In the genomic region with DNA sequence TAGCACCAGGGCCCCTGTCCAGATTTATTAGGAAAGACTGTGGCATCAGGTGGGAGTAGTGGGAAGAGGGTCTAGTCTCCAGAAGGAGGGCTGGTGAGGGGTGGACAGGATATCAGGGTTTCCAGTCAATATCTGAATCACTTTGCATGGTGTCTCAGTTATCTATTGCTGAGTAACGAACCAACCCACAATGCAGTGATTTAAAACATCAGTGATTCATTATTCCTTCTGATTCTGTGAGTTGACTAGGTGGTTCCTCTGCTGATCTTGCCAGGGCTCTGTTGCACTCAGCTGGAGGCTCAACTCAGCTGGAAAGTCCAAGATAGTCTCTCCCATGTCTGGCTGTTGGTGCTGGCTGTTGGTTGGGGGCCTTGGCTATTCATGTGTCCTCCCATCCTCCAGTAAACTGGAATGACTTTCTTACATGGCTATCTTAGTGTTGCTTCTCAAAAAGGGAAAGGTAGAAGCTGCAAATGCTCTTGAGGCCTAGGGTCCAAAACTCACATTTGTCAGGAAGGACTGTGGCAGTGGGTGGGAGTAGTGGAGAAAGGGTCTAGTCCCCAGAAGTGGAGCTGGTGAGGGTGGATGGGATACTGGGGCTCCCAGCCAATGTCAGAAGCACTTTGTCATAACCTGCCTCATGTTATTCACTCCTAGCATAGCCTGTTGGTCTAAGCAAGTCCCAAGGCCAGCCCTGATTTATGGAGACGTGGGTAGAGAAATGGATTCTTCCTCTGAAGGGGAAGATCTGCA, we compare ENCODE assay signal across 17 cellular contexts. TPM values are rescaled to one million over a fixed set of nuclear protein-coding genes. Genes with fewer than 3 reads are reported as not detected.
DNase-seq lines count a peak whose midpoint lies in the region; ATAC-seq, FAIRE-seq and TF ChIP-seq lines count a peak whose summit lies in the region.
"Had no signal": no experiment of that assay in that cellular context is flagged by ENCODE, and none has a peak within 500 bp of the region (broad histone marks: within the 10 kb centered on the region; RNA-seq: fewer than 3 reads in every experiment).

No MANE protein-coding gene starts in this region.

- no peak for ATAC-seq in T-helper 17 cell
- ATAC-seq in K562 = no peak
- ATAC-seq in SK-N-SH treated with all-trans-retinoic acid at 6 μM for 48 hours = no peak
- no peak for ATAC-seq in GM19467 (IDR thresholded peaks at IDR 0.05; ENCODE audit: unreplicated experiment)
- ATAC-seq: A549, HCT116 had no signal

- BruUV-seq in mammary epithelial cell (replicated peaks; lab: Mats Ljungman, UMichigan) (no TSS peak), K562 (replicated peaks; lab: Mats Ljungman, UMichigan) (no TSS peak)

- TF ChIP-seq CTCF in mammary epithelial cell (conservative IDR thresholded peaks at IDR 0.05 in 1 of 2, IDR thresholded peaks at IDR 0.05 in 1 of 2; ENCODE audit: extremely low read depth in 1 of 2, insufficient read depth in 1 of 2, low read depth in 1 of 2, low read length in 2 of 2) (no peak), breast epithelium (IDR thresholded peaks at IDR 0.05) (no peak), K562 (IDR thresholded peaks at IDR 0.05 in 2 of 3, conservative IDR thresholded peaks at IDR 0.05 in 1 of 3; ENCODE audit: insufficient read depth in 2 of 3, low read depth in 1 of 3, low read length in 3 of 3) (no peak)

- H3K4me3 ChIP-seq in mammary epithelial cell (replicated peaks in 1 of 3; ENCODE audit: insufficient read depth in 1 of 3, low read depth in 2 of 3, low read length in 3 of 3) = no peak overlapping the region
- no peak overlapping the region for H3K4me3 ChIP-seq in breast epithelium
- no peak overlapping the region for H3K4me3 ChIP-seq in K562
- H3K4me3 ChIP-seq: A549, GM23248 had no signal

- DNase-seq in mammary epithelial cell (peak; percentile 39), breast epithelium (ENCODE audit: low spot score in 2 of 2) (no peak), T-helper 17 cell (no peak), K562 (ENCODE audit: extremely low read depth in 1 of 4, low spot score in 3 of 4) (no peak), islet precursor cell (peak; percentile 13), DMS114 treated with DMSO at 0.1 percent for 48 hours (lab: John Stamatoyannopoulos, UW; ENCODE audit: unreplicated experiment) (no peak)
- DNase-seq: CD4-positive, CD25-positive, alpha-beta regulatory T cell; GM23248; IMR-90 had no signal

- no peaks in the 10 kb centered on the region for H3K79me2 ChIP-seq in mammary epithelial cell (ENCODE audit: insufficient read depth, low read length)
- H3K79me2 ChIP-seq in K562 (ENCODE audit: control insufficient read depth, insufficient read depth, low read length) = no peaks in the 10 kb centered on the region

- 75% methylated on average over 2 of the region's 2 CpGs for WGBS in mammary epithelial cell (ENCODE audit: low coverage, missing lambda C conversion rate)
- 0% methylated on average over 2 of the region's 2 CpGs for WGBS in K562 (ENCODE audit: insufficient coverage, low coverage, missing lambda C conversion rate)

- peaks cover 47% of the 10 kb centered on the region for H3K27me3 Mint-ChIP-seq in T-helper 17 cell

- H3K36me3 Mint-ChIP-seq in T-helper 17 cell (ENCODE audit: low read depth) = peaks cover 8% of the 10 kb centered on the region
- H3K36me3 Mint-ChIP-seq: CD4-positive, CD25-positive, alpha-beta regulatory T cell had no signal

- H3K36me3 ChIP-seq in mammary epithelial cell (ENCODE audit: insufficient read depth, low read length) = no peaks in the 10 kb centered on the region
- H3K36me3 ChIP-seq in breast epithelium = no peaks in the 10 kb centered on the region
- H3K36me3 ChIP-seq in K562 (ENCODE audit: control insufficient read depth, insufficient read depth, low read length) = no peaks in the 10 kb centered on the region

- H4K20me1 ChIP-seq in mammary epithelial cell (ENCODE audit: insufficient read depth, low read length) = no peaks in the 10 kb centered on the region
- no peaks in the 10 kb centered on the region; the same call in 1 of the 2 replicates for H4K20me1 ChIP-seq in K562 (replicated peaks; ENCODE audit: control insufficient read depth, insufficient read depth, low read length)

- H3K27me3 ChIP-seq in mammary epithelial cell (ENCODE audit: insufficient read depth, low read length) = no peaks in the 10 kb centered on the region
- H3K27me3 ChIP-seq in breast epithelium = peaks cover 0 to 5% of the 10 kb centered on the region in 2 donors
- H3K27me3 ChIP-seq in K562 (ENCODE audit: control insufficient read depth in 2 of 2, insufficient read depth in 2 of 2, low read length in 2 of 2) = peaks cover 0 to 5% of the 10 kb centered on the region in 2 experiments; a peak in 3 of 5 replicates

- no peaks in the 10 kb centered on the region for H3K9me3 ChIP-seq in mammary epithelial cell (replicated peaks; ENCODE audit: insufficient read depth, low read length)
- no peaks in the 10 kb centered on the region for H3K9me3 ChIP-seq in breast epithelium
- no peaks in the 10 kb centered on the region for H3K9me3 ChIP-seq in T-helper 17 cell (ENCODE audit: control insufficient read depth, low read length, poor library complexity, severe bottlenecking)
- H3K9me3 ChIP-seq in K562 (replicated peaks; ENCODE audit: control insufficient read depth, insufficient read depth, low read depth, low read length) = no peaks in the 10 kb centered on the region
- H3K9me3 ChIP-seq: A549 had no signal

- no peaks in the 10 kb centered on the region for H3K9me1 ChIP-seq in K562 (ENCODE audit: control insufficient read depth, insufficient read depth, low read length)

- H3K4me1 ChIP-seq in mammary epithelial cell (ENCODE audit: insufficient read depth, low read length) = peaks cover 56% of the 10 kb centered on the region
- no peaks in the 10 kb centered on the region for H3K4me1 ChIP-seq in breast epithelium
- no peaks in the 10 kb centered on the region for H3K4me1 ChIP-seq in K562 (replicated peaks in 1 of 2; ENCODE audit: control insufficient read depth in 2 of 2, insufficient read depth in 2 of 2, low read length in 2 of 2)

- no peak overlapping the region for H3K4me3 Mint-ChIP-seq in T-helper 17 cell
- H3K4me3 Mint-ChIP-seq: CD4-positive, CD25-positive, alpha-beta regulatory T cell had no signal

- H2AFZ ChIP-seq in mammary epithelial cell (ENCODE audit: low read depth, low read length) (no peak overlapping the region), K562 (ENCODE audit: low read depth, low read length) (no peak overlapping the region)
- H2AFZ ChIP-seq: GM23248 had no signal

- in situ Hi-C loops in mammary epithelial cell (cut with MboI; ENCODE audit: low sequenced_read_pairs in 2 of 2) = loop anchor here in 1 of 2 donors (5.0 to 10.0 kb wide), 2 partner anchors 53 to 116 kb away; no protein-coding TSS in a partner anchor
- in situ Hi-C loops in K562 (cut with MboI) = no loop called here

- no peak for FAIRE-seq in K562 (lab: Jason Lieb, UNC)
- FAIRE-seq: A549, H54 had no signal

- H3K4me2 ChIP-seq in mammary epithelial cell (ENCODE audit: insufficient read depth, low read depth, low read length) = no peak overlapping the region
- H3K4me2 ChIP-seq in K562 (ENCODE audit: insufficient read depth, low read length) = no peak overlapping the region
- H3K4me2 ChIP-seq: A549 had no signal

- peaks cover 5% of the 10 kb centered on the region for H3K4me1 Mint-ChIP-seq in T-helper 17 cell
- H3K4me1 Mint-ChIP-seq: CD4-positive, CD25-positive, alpha-beta regulatory T cell had no signal

- H3K27ac ChIP-seq in mammary epithelial cell (ENCODE audit: insufficient read depth, low read depth, low read length) (no peak overlapping the region), breast epithelium (no peak overlapping the region), K562 (ENCODE audit: extremely low read depth, low read depth, low read length) (no peak overlapping the region)
- H3K27ac ChIP-seq: A549, GM23248 had no signal

- dilution Hi-C loops in mammary epithelial cell (cut with HindIII; ENCODE audit: low sequenced_read_pairs) = no loop called here

- TF ChIP-seq RAD21 in K562 (CRISPR knock-in tag; conservative IDR thresholded peaks at IDR 0.05 in 1 of 2, IDR thresholded peaks at IDR 0.05 in 1 of 2) = no peak

- H3K9ac ChIP-seq in mammary epithelial cell (ENCODE audit: insufficient read depth, low read length) = no peak overlapping the region
- no peak overlapping the region for H3K9ac ChIP-seq in K562 (ENCODE audit: insufficient read depth in 1 of 2, low read depth in 2 of 2, low read length in 2 of 2)
- H3K9ac ChIP-seq: GM23248 had no signal

- TF ChIP-seq EP300 in K562 (IDR thresholded peaks at IDR 0.05; ENCODE audit: low read length) = no peak

- TF ChIP-seq POLR2A in breast epithelium (IDR thresholded peaks at IDR 0.05) = no peak
- no peak for TF ChIP-seq POLR2A in K562 (conservative IDR thresholded peaks at IDR 0.05)

- intact Hi-C loops in mammary epithelial cell (cut with micrococcal nuclease) = loop anchor here (5.0 kb wide), 1 partner anchor 311 kb away; no protein-coding TSS in a partner anchor
- intact Hi-C loops in breast epithelium (cut with DNase I; ENCODE audit: low total_unique reads) = no loop called here
- intact Hi-C loops in K562 (cut with micrococcal nuclease) = loop anchor here (2.0 to 10.0 kb wide), 4 partner anchors 55 to 311 kb away; no protein-coding TSS in a partner anchor

- CTCF ChIA-PET in mammary epithelial cell (lab: Charles Lee; ENCODE audit: low non-redundant PET) = no interaction called here
- CTCF ChIA-PET in K562 (lab: Yijun Ruan, JAX; ENCODE audit: low intra/inter-chr PET ratio) = no interaction called here

- H3K27ac Mint-ChIP-seq in T-helper 17 cell = peak overlapping the region; percentile 34

- POLR2A ChIA-PET in K562 (lab: Yijun Ruan, JAX) = interaction anchor here (1.2 to 1.8 kb wide), 2 partner anchors 7 to 11 kb away, joined by 3 to 11 read pairs; no protein-coding TSS in a partner anchor

RNA-seq across cellular contexts. Expression of gene IL1F10, which starts 13.9 kb away (rescaled TPM):
- total RNA-seq in mammary epithelial cell = not detected
- polyA plus RNA-seq in mammary epithelial cell = 0.09 TPM
- polyA minus RNA-seq in mammary epithelial cell = not detected
- not detected for total RNA-seq in breast epithelium
- total RNA-seq in T-helper 17 cell = not detected
- not detected in 2 replicates for total RNA-seq in K562 (2011; cell fraction: chromatin; rRNA removed; ENCODE audit: low replicate concordance)
- total RNA-seq in K562 (2011; cell fraction: nucleolus; rRNA removed) = not detected in 2 replicates
- total RNA-seq in K562 (2011; cell fraction: nucleoplasm; rRNA removed) = not detected in 2 replicates
- total RNA-seq in K562 (2014; rRNA removed) = not detected in 2 replicates
- total RNA-seq in K562 (2014; rRNA removed; fragmentation: Illumina TruSeq; extraction: Trizol) = not detected in 2 replicates
- total RNA-seq in K562 (2015; rRNA removed; fragmentation: Illumina TruSeq; extraction: Trizol) = not detected in 2 replicates
- total RNA-seq in K562 (2021) = not detected in 2 replicates
- not detected in 2 replicates for polyA plus RNA-seq in K562 (2011; rRNA removed)
- polyA plus RNA-seq in K562 (2011; cell fraction: cytosol; rRNA removed) = not detected in 2 replicates
- not detected in 2 replicates for polyA plus RNA-seq in K562 (2011; cell fraction: nucleus; rRNA removed)
- polyA plus RNA-seq in K562 (2012) = not detected in 2 replicates
- not detected in 2 replicates for polyA plus RNA-seq in K562 (2014; fragmentation: Illumina TruSeq; extraction: Trizol)
- not detected for polyA plus RNA-seq in K562 (2014; fragmentation: Nextera tagmentation; extraction: Ambion mirVana)
- not detected in 2 replicates for polyA plus RNA-seq in K562 (2014; rRNA removed)
- not detected in 2 replicates for polyA minus RNA-seq in K562 (2011; rRNA and poly(A)+ RNA removed)
- not detected in 2 replicates for polyA minus RNA-seq in K562 (2011; cell fraction: cytosol; rRNA and poly(A)+ RNA removed)
- not detected in 2 replicates for polyA minus RNA-seq in K562 (2011; cell fraction: nucleus; rRNA and poly(A)+ RNA removed)
- total RNA-seq: CD4-positive, CD25-positive, alpha-beta regulatory T cell; Daoy; GM23248; IMR-90 had no signal
- polyA plus RNA-seq: A549; AG04450; BJ; CD4-positive, CD25-positive, alpha-beta regulatory T cell; GM23248; IMR-90 had no signal

RNA-seq across cellular contexts. Expression of gene IL36RN, which starts 22.6 kb away (rescaled TPM):
- 1 to 10 TPM in 1 of 2 donors, under 1 TPM in 1; 0.67 to 1.3 TPM for total RNA-seq in mammary epithelial cell
- 0.46 TPM for polyA plus RNA-seq in mammary epithelial cell
- polyA minus RNA-seq in mammary epithelial cell = not detected
- not detected for total RNA-seq in breast epithelium
- not detected for total RNA-seq in T-helper 17 cell
- not detected in 2 replicates for total RNA-seq in K562 (2011; cell fraction: chromatin; rRNA removed; ENCODE audit: low replicate concordance)
- not detected in 2 replicates for total RNA-seq in K562 (2011; cell fraction: nucleolus; rRNA removed)
- total RNA-seq in K562 (2011; cell fraction: nucleoplasm; rRNA removed) = not detected in 2 replicates
- not detected in 2 replicates for total RNA-seq in K562 (2014; rRNA removed)
- total RNA-seq in K562 (2014; rRNA removed; fragmentation: Illumina TruSeq; extraction: Trizol) = not detected in 2 replicates
- not detected in 2 replicates for total RNA-seq in K562 (2015; rRNA removed; fragmentation: Illumina TruSeq; extraction: Trizol)
- not detected in 2 replicates for total RNA-seq in K562 (2021)
- not detected in 2 replicates for polyA plus RNA-seq in K562 (2011; rRNA removed)
- not detected in 2 replicates for polyA plus RNA-seq in K562 (2011; cell fraction: cytosol; rRNA removed)
- not detected in 2 replicates for polyA plus RNA-seq in K562 (2011; cell fraction: nucleus; rRNA removed)
- not detected in 2 replicates for polyA plus RNA-seq in K562 (2012)
- polyA plus RNA-seq in K562 (2014; fragmentation: Illumina TruSeq; extraction: Trizol) = not detected in 2 replicates
- polyA plus RNA-seq in K562 (2014; fragmentation: Nextera tagmentation; extraction: Ambion mirVana) = not detected
- polyA plus RNA-seq in K562 (2014; rRNA removed) = not detected in 2 replicates
- not detected in 2 replicates for polyA minus RNA-seq in K562 (2011; rRNA and poly(A)+ RNA removed)
- polyA minus RNA-seq in K562 (2011; cell fraction: cytosol; rRNA and poly(A)+ RNA removed) = not detected in 2 replicates
- not detected in 2 replicates for polyA minus RNA-seq in K562 (2011; cell fraction: nucleus; rRNA and poly(A)+ RNA removed)
- total RNA-seq: CD4-positive, CD25-positive, alpha-beta regulatory T cell; Daoy; GM23248; IMR-90 had no signal
- polyA plus RNA-seq: A549; AG04450; BJ; CD4-positive, CD25-positive, alpha-beta regulatory T cell; GM23248; IMR-90 had no signal

RNA-seq across cellular contexts. Expression of gene IL36B, which starts 29.0 kb away (rescaled TPM):
- total RNA-seq in mammary epithelial cell (not detected), breast epithelium (not detected), T-helper 17 cell (not detected), K562 (2014; rRNA removed) (not detected in 2 replicates), K562 (2014; rRNA removed; fragmentation: Illumina TruSeq; extraction: Trizol) (not detected in 2 replicates), K562 (2015; rRNA removed; fragmentation: Illumina TruSeq; extraction: Trizol) (not detected in 2 replicates), K562 (2021) (not detected in 2 replicates)
- polyA plus RNA-seq in mammary epithelial cell (0.07 TPM), K562 (2011; rRNA removed) (not detected in 2 replicates), K562 (2014; fragmentation: Illumina TruSeq; extraction: Trizol) (not detected in 2 replicates), K562 (2014; fragmentation: Nextera tagmentation; extraction: Ambion mirVana) (not detected), K562 (2014; rRNA removed) (not detected in 2 replicates)
- not detected for polyA minus RNA-seq in mammary epithelial cell
- not detected in 2 replicates for total RNA-seq in K562 (2011; cell fraction: chromatin; rRNA removed; ENCODE audit: low replicate concordance)
- not detected in 2 replicates for total RNA-seq in K562 (2011; cell fraction: nucleolus; rRNA removed)
- total RNA-seq in K562 (2011; cell fraction: nucleoplasm; rRNA removed) = not detected in 2 replicates
- 0.09 TPM in 1 of 2 replicates, not detected in the other for polyA plus RNA-seq in K562 (2011; cell fraction: cytosol; rRNA removed)
- not detected in 2 replicates for polyA plus RNA-seq in K562 (2011; cell fraction: nucleus; rRNA removed)
- not detected in 2 replicates for polyA plus RNA-seq in K562 (2012)
- not detected in 2 replicates for polyA minus RNA-seq in K562 (2011; rRNA and poly(A)+ RNA removed)
- not detected in 2 replicates for polyA minus RNA-seq in K562 (2011; cell fraction: cytosol; rRNA and poly(A)+ RNA removed)
- not detected in 2 replicates for polyA minus RNA-seq in K562 (2011; cell fraction: nucleus; rRNA and poly(A)+ RNA removed)
- total RNA-seq: CD4-positive, CD25-positive, alpha-beta regulatory T cell; Daoy; GM23248; IMR-90 had no signal
- polyA plus RNA-seq: A549; AG04450; BJ; CD4-positive, CD25-positive, alpha-beta regulatory T cell; GM23248; IMR-90 had no signal

RNA-seq across cellular contexts. Expression of gene IL1RN, which starts 45.8 kb away (rescaled TPM):
- 10 to 100 TPM in 1 of 2 donors, 1 to 10 TPM in 1; 1.0 to 18.0 TPM for total RNA-seq in mammary epithelial cell
- polyA plus RNA-seq in mammary epithelial cell = 38.0 TPM
- polyA minus RNA-seq in mammary epithelial cell = 21.7 TPM
- 1 to 10 TPM in 2 of 3 donors, under 1 TPM in 1; 0.66 to 3.8 (median 1.6) TPM for total RNA-seq in breast epithelium
- total RNA-seq in T-helper 17 cell = 1 to 10 TPM in 1 of 2 donors, under 1 TPM in 1; 0.68 to 1.2 TPM
- not detected in 2 replicates for total RNA-seq in K562 (2011; cell fraction: chromatin; rRNA removed; ENCODE audit: low replicate concordance)
- total RNA-seq in K562 (2011; cell fraction: nucleolus; rRNA removed) = not detected in 2 replicates
- not detected in 2 replicates for total RNA-seq in K562 (2011; cell fraction: nucleoplasm; rRNA removed)
- not detected in 2 replicates for total RNA-seq in K562 (2014; rRNA removed)
- total RNA-seq in K562 (2014; rRNA removed; fragmentation: Illumina TruSeq; extraction: Trizol) = not detected in 2 replicates
- not detected in 2 replicates for total RNA-seq in K562 (2015; rRNA removed; fragmentation: Illumina TruSeq; extraction: Trizol)
- total RNA-seq in K562 (2021) = not detected in 2 replicates
- 0.13 TPM in 1 of 2 replicates, not detected in the other for polyA plus RNA-seq in K562 (2011; rRNA removed)
- 0.12 TPM in 1 of 2 replicates, not detected in the other for polyA plus RNA-seq in K562 (2011; cell fraction: cytosol; rRNA removed)
- not detected in 2 replicates for polyA plus RNA-seq in K562 (2011; cell fraction: nucleus; rRNA removed)
- polyA plus RNA-seq in K562 (2012) = 0.13 and 0.26 TPM in 2 replicates
- polyA plus RNA-seq in K562 (2014; fragmentation: Illumina TruSeq; extraction: Trizol) = not detected in 2 replicates
- not detected for polyA plus RNA-seq in K562 (2014; fragmentation: Nextera tagmentation; extraction: Ambion mirVana)
- not detected in 2 replicates for polyA plus RNA-seq in K562 (2014; rRNA removed)
- polyA minus RNA-seq in K562 (2011; rRNA and poly(A)+ RNA removed) = not detected in 2 replicates
- not detected in 2 replicates for polyA minus RNA-seq in K562 (2011; cell fraction: cytosol; rRNA and poly(A)+ RNA removed)
- not detected in 2 replicates for polyA minus RNA-seq in K562 (2011; cell fraction: nucleus; rRNA and poly(A)+ RNA removed)
- total RNA-seq: CD4-positive, CD25-positive, alpha-beta regulatory T cell; Daoy; GM23248; IMR-90 had no signal
- polyA plus RNA-seq: AG04450, BJ, GM23248, IMR-90 had no signal

Comparison
In these comparisons a context has a peak if more than half of its experiments do, and no peak if none do; other contexts are left out.
1. DNase-seq: peak in mammary epithelial cell (single experiment) and islet precursor cell (single experiment); none in breast epithelium (0 of 2), T-helper 17 cell (0 of 3), K562 (0 of 4) and DMS114 treated with DMSO at 0.1 percent for 48 hours (single experiment).